Comparison of ENCODE assay signal across 9 cellular contexts in genomic region chr6:26365633-26365995, GRCh38. TPM values are rescaled to one million over a fixed set of nuclear protein-coding genes. Genes with fewer than 3 reads are reported as not detected.
DNase-seq lines count a peak whose midpoint lies in the region; ATAC-seq and TF ChIP-seq lines count a peak whose summit lies in the region.
"Had no signal": no experiment of that assay in that cellular context is flagged by ENCODE, and none has a peak within 500 bp of the region (broad histone marks: within the 10 kb centered on the region; RNA-seq: fewer than 3 reads in every experiment).

No MANE protein-coding gene starts in this region.

- no peaks in the 10 kb centered on the region for H3K9me3 Mint-ChIP-seq in activated naive CD8-positive, alpha-beta T cell treated with anti-CD3 and anti-CD28 coated beads, Interleukin-2, amount 50 U/mL, for 24 hours
- H3K9me3 Mint-ChIP-seq: immature natural killer cell had no signal

- H2AFZ ChIP-seq in GM23248: peak overlapping the region; percentile 98

- H3K36me3 ChIP-seq in GM23248 (ENCODE audit: low read depth): no peaks in the 10 kb centered on the region
- no peaks in the 10 kb centered on the region for H3K36me3 ChIP-seq in WERI-Rb-1
- no peaks in the 10 kb centered on the region for H3K36me3 ChIP-seq in iPS-18a (ENCODE audit: control insufficient read depth, low read depth, low read length)
- H3K36me3 ChIP-seq in subcutaneous abdominal adipose tissue (ENCODE audit: control insufficient read depth in 5 of 5, insufficient read depth in 5 of 5, low read length in 5 of 5): peaks cover 0 to 18% (median 9%) of the 10 kb centered on the region in 5 donors

- H3K4me1 ChIP-seq in GM23248 (ENCODE audit: insufficient read depth) (peaks cover 19% of the 10 kb centered on the region), iPS-18a (ENCODE audit: control insufficient read depth, low read depth, low read length) (no peaks in the 10 kb centered on the region), subcutaneous abdominal adipose tissue (ENCODE audit: control insufficient read depth in 5 of 5, insufficient read depth in 5 of 5, low read length in 5 of 5) (peaks cover 0 to 27% (median 17%) of the 10 kb centered on the region in 5 donors)

- no peak overlapping the region for H3K4me3 Mint-ChIP-seq in activated naive CD8-positive, alpha-beta T cell treated with anti-CD3 and anti-CD28 coated beads, Interleukin-2, amount 50 U/mL, for 24 hours
- H3K4me3 Mint-ChIP-seq: immature natural killer cell had no signal

- H3K4me2 ChIP-seq in GM23248 (ENCODE audit: unreplicated experiment): peak overlapping the region; percentile 80

- H4K20me1 ChIP-seq in GM23248 (ENCODE audit: insufficient read depth): no peaks in the 10 kb centered on the region

- H3K4me3 ChIP-seq in GM23248: peak overlapping the region; percentile 99
- H3K4me3 ChIP-seq in WERI-Rb-1 (ENCODE audit: low read depth, low read length): peak overlapping the region; percentile 90
- H3K4me3 ChIP-seq in iPS-18a (ENCODE audit: low read length): peak overlapping the region; percentile 84
- H3K4me3 ChIP-seq in subcutaneous abdominal adipose tissue (ENCODE audit: low read depth in 1 of 5, low read length in 5 of 5): peak overlapping the region; percentile 66 to 99 (median 89)

- H3F3A ChIP-seq in GM23248 (ENCODE audit: insufficient read depth): peaks cover 17% of the 10 kb centered on the region

- no peaks in the 10 kb centered on the region for H3K79me2 ChIP-seq in GM23248 (ENCODE audit: insufficient read depth)

- peaks cover 67% of the 10 kb centered on the region for H3K4me1 Mint-ChIP-seq in activated naive CD8-positive, alpha-beta T cell treated with anti-CD3 and anti-CD28 coated beads, Interleukin-2, amount 50 U/mL, for 24 hours

- H3K27ac ChIP-seq in GM23248 (peak overlapping the region; percentile 98), WERI-Rb-1 (no peak overlapping the region; the same call in 1 of the 2 replicates), iPS-18a (ENCODE audit: low read length) (no peak overlapping the region), subcutaneous abdominal adipose tissue (ENCODE audit: low read depth, low read length) (peak overlapping the region; percentile 64)

- no peak overlapping the region for H3K27ac Mint-ChIP-seq in activated naive CD8-positive, alpha-beta T cell treated with anti-CD3 and anti-CD28 coated beads, Interleukin-2, amount 50 U/mL, for 24 hours

- TF ChIP-seq CTCF in WERI-Rb-1 (IDR thresholded peaks at IDR 0.05; ENCODE audit: low read depth, low read length): no peak

- WGBS in GM23248 (ENCODE audit: low coverage in 1 of 2, low lambda C conversion rate in 2 of 2, missing lambda C conversion rate in 2 of 2), 2 experiments: 0% methylated on average over 1 of the region's 1 CpG

- no peaks in the 10 kb centered on the region for H3K9me2 ChIP-seq in GM23248 (ENCODE audit: insufficient read depth)

- H3K9me3 ChIP-seq in GM23248 (ENCODE audit: low read depth): no peaks in the 10 kb centered on the region
- H3K9me3 ChIP-seq in WERI-Rb-1 (ENCODE audit: severe bottlenecking): no peaks in the 10 kb centered on the region
- no peaks in the 10 kb centered on the region for H3K9me3 ChIP-seq in iPS-18a (ENCODE audit: control insufficient read depth, low read depth, low read length)
- H3K9me3 ChIP-seq in subcutaneous abdominal adipose tissue (ENCODE audit: control insufficient read depth in 5 of 5, low read length in 5 of 5): no peaks in the 10 kb centered on the region

- in situ Hi-C loops in GM23248 (cut with MboI): no loop called here

- H3K9ac ChIP-seq in GM23248: peak overlapping the region; percentile 96
- peak overlapping the region; percentile 57 for H3K9ac ChIP-seq in iPS-18a (ENCODE audit: low read length)
- H3K9ac ChIP-seq in subcutaneous abdominal adipose tissue (ENCODE audit: low read length in 5 of 5): peak overlapping the region; percentile 74 to 81 (median 79)

- DNase-seq in GM23248 (no peak), WERI-Rb-1 (no peak), NCI-H187 (lab: John Stamatoyannopoulos, UW) (no peak), COLO829 (ENCODE audit: low spot score) (no peak)
- DNase-seq in activated naive CD8-positive, alpha-beta T cell treated with anti-CD3 and anti-CD28 coated beads, Interleukin-2, amount 50 U/mL, for 24 hours: no peak

- ATAC-seq in HG02642 (IDR thresholded peaks at IDR 0.05; ENCODE audit: poor library complexity, unreplicated experiment): no peak
- no peak for ATAC-seq in activated naive CD8-positive, alpha-beta T cell treated with anti-CD3 and anti-CD28 coated beads, Interleukin-2, amount 50 U/mL, for 24 hours

- H3K36me3 Mint-ChIP-seq in activated naive CD8-positive, alpha-beta T cell treated with anti-CD3 and anti-CD28 coated beads, Interleukin-2, amount 50 U/mL, for 24 hours (ENCODE audit: low read depth): peaks cover 20% of the 10 kb centered on the region

- H3K27me3 ChIP-seq in GM23248 (replicated peaks; ENCODE audit: insufficient read depth): no peaks in the 10 kb centered on the region
- no peaks in the 10 kb centered on the region for H3K27me3 ChIP-seq in WERI-Rb-1 (ENCODE audit: insufficient read depth, low read depth, severe bottlenecking)
- H3K27me3 ChIP-seq in iPS-18a (ENCODE audit: control insufficient read depth, insufficient read depth, low read length): no peaks in the 10 kb centered on the region
- no peaks in the 10 kb centered on the region for H3K27me3 ChIP-seq in subcutaneous abdominal adipose tissue (ENCODE audit: control insufficient read depth in 5 of 5, insufficient read depth in 4 of 5, low read length in 5 of 5)

- no peaks in the 10 kb centered on the region for H3K27me3 Mint-ChIP-seq in activated naive CD8-positive, alpha-beta T cell treated with anti-CD3 and anti-CD28 coated beads, Interleukin-2, amount 50 U/mL, for 24 hours

RNA-seq across cellular contexts. Expression of gene BTN3A2, which starts 0.6 kb away (rescaled TPM):
- total RNA-seq in GM23248 (2014; rRNA removed; shearing (Covaris generic)): 12.9 and 14.5 TPM in 2 replicates
- polyA plus RNA-seq in GM23248 (2016; fragmentation: Nextera tagmentation; extraction: Ambion mirVana): 7.9 and 9.5 TPM in 2 replicates

RNA-seq across cellular contexts. Expression of gene BTN2A2, which starts 17.3 kb away (rescaled TPM):
- 4.5 and 9.1 TPM in 2 replicates for total RNA-seq in GM23248 (2014; rRNA removed; shearing (Covaris generic))
- polyA plus RNA-seq in GM23248 (2016; fragmentation: Nextera tagmentation; extraction: Ambion mirVana): 4.0 and 5.2 TPM in 2 replicates

RNA-seq across cellular contexts. Expression of gene BTN3A1, which starts 36.5 kb away (rescaled TPM):
- total RNA-seq in GM23248 (2014; rRNA removed; shearing (Covaris generic)): 7.7 and 8.9 TPM in 2 replicates
- 5.5 and 6.7 TPM in 2 replicates for polyA plus RNA-seq in GM23248 (2016; fragmentation: Nextera tagmentation; extraction: Ambion mirVana)

Comparison
In these comparisons a context has a peak if more than half of its experiments do, and no peak if none do; other contexts are left out.
1. H3K27ac ChIP-seq: peak in GM23248 (single experiment) and subcutaneous abdominal adipose tissue (single experiment); none in WERI-Rb-1 (single experiment) and iPS-18a (single experiment).
2. Peak in every context shown above with its lines, with median percentiles within 50 percentile points of each other: H3K4me3 ChIP-seq and H3K9ac ChIP-seq.